8 cellular contexts compared by ENCODE assay signal in the genomic region with DNA sequence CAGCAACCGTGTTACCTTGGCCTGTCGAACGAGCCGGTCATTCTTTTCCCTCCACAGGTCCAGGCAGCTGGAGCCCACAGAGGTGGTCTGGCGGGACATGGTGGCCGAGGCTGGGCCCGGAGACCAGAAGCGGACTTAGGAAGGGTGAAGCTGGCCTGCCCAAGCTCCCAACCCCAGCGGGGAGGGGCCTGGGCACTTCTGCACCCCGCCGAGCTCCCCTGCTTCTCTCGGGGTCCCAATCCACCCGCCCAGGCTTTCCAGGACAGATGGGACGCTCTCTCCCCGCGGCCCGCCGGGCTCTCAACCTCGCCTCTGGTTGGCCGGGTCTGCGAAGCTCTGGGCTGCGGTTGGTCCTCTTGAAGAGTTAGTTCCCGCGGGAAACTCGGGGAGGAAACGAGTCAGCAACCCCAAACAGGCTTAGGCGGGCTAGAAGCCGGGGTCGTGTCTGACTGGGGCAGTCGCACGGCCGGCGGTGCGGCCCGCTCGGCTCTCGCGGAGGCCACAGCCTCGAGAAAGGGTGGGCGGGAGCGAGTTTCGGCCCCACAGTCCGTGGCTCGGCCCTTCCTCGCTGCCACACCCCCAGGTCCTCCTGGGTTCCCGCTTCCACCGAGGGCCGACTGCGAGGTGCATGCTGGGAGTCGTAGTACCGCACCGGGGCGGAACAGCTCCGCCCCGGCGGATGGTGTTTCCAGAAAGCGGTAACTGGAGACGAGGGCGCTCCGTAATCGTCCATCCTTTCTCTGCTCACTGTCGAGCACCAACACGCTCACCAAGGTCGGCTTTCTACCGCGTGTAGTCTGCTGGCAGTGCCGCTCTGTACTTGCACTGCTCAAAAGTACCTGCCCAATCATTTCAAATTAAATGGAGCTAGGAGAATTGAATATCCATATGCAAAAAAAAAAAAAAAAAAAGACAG. TPM values are rescaled to one million over a fixed set of nuclear protein-coding genes. Genes with fewer than 3 reads are reported as not detected.
DNase-seq lines count a peak whose midpoint lies in the region; ATAC-seq and TF ChIP-seq lines count a peak whose summit lies in the region.

A gene (minus strand): TSS at position 517 of the 916 bp plus-strand sequence. CDS start 418 bp downstream, at position 99.

- H3K9me3 Mint-ChIP-seq in T-cell: no peaks in the 10 kb centered on the region

- DNase-seq in NCI-H1417 treated with DMSO at 0.1 percent for 48 hours (lab: John Stamatoyannopoulos, UW): peak; percentile 46
- peak; percentile 44 to 82 (median 65) for DNase-seq in T-cell
- DNase-seq in amniotic epithelial cell (ENCODE audit: low read depth): peak; percentile 91
- peak; percentile 93 for DNase-seq in left cardiac atrium
- DNase-seq in posterior vena cava (ENCODE audit: low spot score): peak; percentile 97
- peak; percentile 95 for DNase-seq in upper lobe of right lung

- intact Hi-C loops in left cardiac atrium (cut with DNase I) (loop anchor here in 1 of 2 donors (10.0 kb wide), 1 partner anchor 85 kb away; no protein-coding TSS in a partner anchor), posterior vena cava (cut with DNase I) (loop anchor here in 1 of 2 donors (10.0 kb wide), 1 partner anchor 1195 kb away; no protein-coding TSS in a partner anchor), upper lobe of right lung (cut with DNase I) (no loop called here)

- H3K36me3 Mint-ChIP-seq in T-cell: peaks cover 5% of the 10 kb centered on the region

- no peaks in the 10 kb centered on the region for H3K36me3 ChIP-seq in upper lobe of right lung

- peak within 1 kb of the TSS; percentile 44 for H3K27ac ChIP-seq in upper lobe of right lung

- H3K4me1 Mint-ChIP-seq in T-cell: peaks cover 17 to 24% (median 24%) of the 10 kb centered on the region in 3 donors

- H3K4me3 Mint-ChIP-seq in T-cell: peak within 1 kb of the TSS; percentile 84 to 98 (median 94)

- no peaks in the 10 kb centered on the region for H3K9me3 ChIP-seq in upper lobe of right lung

- CTCF ChIA-PET in T-cell (lab: Charles Lee): interaction anchor here (0.5 to 1.8 kb wide), 11 partner anchors 8 to 1025 kb away, joined by 3 to 15 read pairs (median 4); a partner anchor contains a TSS

- peak within 1 kb of the TSS; percentile 88 to 89 for H3K27ac Mint-ChIP-seq in T-cell

- peak within 1 kb of the TSS; percentile 84 for H3K4me3 ChIP-seq in upper lobe of right lung

- H3K4me1 ChIP-seq in upper lobe of right lung: peaks cover 11% of the 10 kb centered on the region

- TF ChIP-seq CTCF in GM12872 (IDR thresholded peaks at IDR 0.05; ENCODE audit: insufficient read depth, low read depth, low read length) (0 out of 3 replicates have a peak, but pooled peaks have one; percentile 4), upper lobe of right lung (IDR thresholded peaks at IDR 0.05) (no peak)

- POLR2A ChIA-PET in T-cell (lab: Charles Lee): interaction anchor here (0.6 to 1.6 kb wide), 7 partner anchors 9 to 652 kb away, joined by 3 to 11 read pairs (median 6); a partner anchor contains a TSS

- no peaks in the 10 kb centered on the region for H3K27me3 Mint-ChIP-seq in T-cell

- no peaks in the 10 kb centered on the region for H3K27me3 ChIP-seq in upper lobe of right lung

- ATAC-seq in HG02759 (IDR thresholded peaks at IDR 0.05; ENCODE audit: unreplicated experiment) (peak; percentile 94), T-cell (replicated peaks in 1 of 4) (peak; percentile 93 to 95 (median 94)), left cardiac atrium (peak; percentile 98), upper lobe of right lung (peak; percentile 98)

RNA-seq across cellular contexts. Expression of the gene that starts here (rescaled TPM):
- total RNA-seq in T-cell: 10 to 100 TPM; 20.0 to 30.7 (median 28.2) TPM
- 1 to 10 TPM; 3.7 to 8.2 TPM for total RNA-seq in left cardiac atrium
- 1 to 10 TPM; 8.0 to 8.9 TPM for total RNA-seq in posterior vena cava
- 9.4 TPM for total RNA-seq in upper lobe of right lung

Comparison
In these comparisons a context has a peak if more than half of its experiments do, and no peak if none do; other contexts are left out.
1. Peak in every context shown above with its lines: DNase-seq, ATAC-seq, H3K4me3 ChIP-seq and H3K27ac ChIP-seq.
2. DNase-seq: peak in every context shown above with its lines; median percentile 97 in posterior vena cava; 95 in upper lobe of right lung; 93 in left cardiac atrium; 91 in amniotic epithelial cell; 65 in T-cell; 46 in NCI-H1417 treated with DMSO at 0.1 percent for 48 hours.